ENCODE assay signal across 21 cellular contexts in genomic region chr18:46466236-46467160, GRCh38.
A peak's percentile ranks its signal among the peaks of the same experiment; 100 is the strongest.
DNase-seq lines count a peak whose midpoint lies in the region; TF ChIP-seq lines count a peak whose summit lies in the region.
"Had no signal": no experiment of that assay in that cellular context is flagged by ENCODE, and none has a peak within 500 bp of the region (broad histone marks: within the 10 kb centered on the region; RNA-seq: fewer than 3 reads in every experiment).

No MANE protein-coding gene starts in this region.

- no peaks in the 10 kb centered on the region for H3K36me3 ChIP-seq in H7 (replicated peaks; ENCODE audit: control insufficient read depth, insufficient read depth, low read length)
- no peaks in the 10 kb centered on the region for H3K36me3 ChIP-seq in iPS-15b (ENCODE audit: control insufficient read depth, insufficient read depth, low read length)
- H3K36me3 ChIP-seq in spleen: no peaks in the 10 kb centered on the region
- no peaks in the 10 kb centered on the region for H3K36me3 ChIP-seq in left ventricle myocardium inferior
- H3K36me3 ChIP-seq: gastroesophageal sphincter, right atrium auricular region, SJSA1, thyroid gland had no signal

- H3K4me1 ChIP-seq in iPS-15b (ENCODE audit: control insufficient read depth, insufficient read depth, low read length) (peaks cover 9% of the 10 kb centered on the region), spleen (peaks cover 0 to 8% (median 1%) of the 10 kb centered on the region in 6 donors), left ventricle myocardium inferior (peaks cover 5% of the 10 kb centered on the region)
- H3K4me1 ChIP-seq: right atrium auricular region, thyroid gland had no signal

- H3K4me3 ChIP-seq in H7 (ENCODE audit: insufficient read depth, low read depth, low read length): no peak overlapping the region
- no peak overlapping the region for H3K4me3 ChIP-seq in iPS-15b (ENCODE audit: low read depth, low read length)
- H3K4me3 ChIP-seq in spleen: no peak overlapping the region
- no peak overlapping the region for H3K4me3 ChIP-seq in left ventricle myocardium inferior
- H3K4me3 ChIP-seq: gastroesophageal sphincter, right atrium auricular region, SJSA1, thyroid gland had no signal

- H3K9me3 ChIP-seq in iPS-15b (ENCODE audit: control insufficient read depth, insufficient read depth, low read length) (no peaks in the 10 kb centered on the region), spleen (no peaks in the 10 kb centered on the region), left ventricle myocardium inferior (replicated peaks) (no peaks in the 10 kb centered on the region)
- H3K9me3 ChIP-seq: gastroesophageal sphincter, right atrium auricular region, SJSA1, thyroid gland had no signal

- peak overlapping the region; percentile 16 for H3K9ac ChIP-seq in iPS-15b (ENCODE audit: low read depth, low read length)

- WGBS in spleen, 5 donors: 60 to 73% (median 64%) methylated on average over 8 to 9 of the region's 9 CpGs

- H3K27ac ChIP-seq in spleen (no peak overlapping the region), left ventricle myocardium inferior (replicated peaks) (no peak overlapping the region)
- H3K27ac ChIP-seq: gastroesophageal sphincter, right atrium auricular region, SJSA1, thyroid gland had no signal

- no peak for TF ChIP-seq POLR2A in spleen (IDR thresholded peaks at IDR 0.05)

- TF ChIP-seq CTCF in spleen (IDR thresholded peaks at IDR 0.05 in 8 of 11, conservative IDR thresholded peaks at IDR 0.05 in 3 of 11) (no peak), left ventricle myocardium inferior (IDR thresholded peaks at IDR 0.05; ENCODE audit: borderline replicate concordance) (no peak)

- intact Hi-C loops in spleen (cut with DNase I; ENCODE audit: low total_unique reads) (no loop called here), left ventricle myocardium inferior (cut with micrococcal nuclease) (no loop called here)

- H3K27me3 ChIP-seq in H7 (ENCODE audit: control insufficient read depth, insufficient read depth, low read length) (no peaks in the 10 kb centered on the region; the same call in 1 of the 2 replicates), iPS-15b (ENCODE audit: control insufficient read depth, insufficient read depth, low read length) (no peaks in the 10 kb centered on the region), spleen (replicated peaks in 1 of 7) (no peaks in the 10 kb centered on the region), left ventricle myocardium inferior (ENCODE audit: low read depth) (no peaks in the 10 kb centered on the region)
- H3K27me3 ChIP-seq: gastroesophageal sphincter, right atrium auricular region, SJSA1, thyroid gland had no signal

- DNase-seq in H7: peak; percentile 60
- peak; percentile 17 for DNase-seq in NCI-H82 treated with DMSO at 0.1 percent for 48 hours (lab: John Stamatoyannopoulos, UW; ENCODE audit: unreplicated experiment)
- DNase-seq in spleen: peak; percentile 45
- no peak for DNase-seq in left ventricle myocardium inferior
- DNase-seq in NCI-H146 treated with DMSO at 0.1 percent for 48 hours (lab: John Stamatoyannopoulos, UW; ENCODE audit: unreplicated experiment): no peak
- no peak for DNase-seq in NCI-H1694 treated with DMSO at 0.1 percent for 48 hours (lab: John Stamatoyannopoulos, UW)
- DNase-seq: activated CD4-positive, CD25-positive, alpha-beta regulatory T cell; activated CD8-positive, alpha-beta T cell treated with anti-CD3 and anti-CD28 coated beads, Interleukin-2, amount 10 ng/mL, durations not matched to agents 7 days and 5 days; activated naive CD4-positive, alpha-beta T cell treated with anti-CD3 and anti-CD28 coated beads, Interleukin-2, amount 10 ng/mL, durations not matched to agents 7 days and 5 days; activated T-cell treated with anti-CD3 and anti-CD28 coated beads, Interleukin-2, amount 50 U/mL, for 48 hours; AML-193; COR-L47; cortex of kidney; NCI-H1417 treated with DMSO at 0.1 percent for 48 hours; occipital lobe; T-helper 2 cell; thyroid gland had no signal

Comparison
In these comparisons a context has a peak if more than half of its experiments do, and no peak if none do; other contexts are left out.
1. DNase-seq: peak in H7 (single experiment), NCI-H82 treated with DMSO at 0.1 percent for 48 hours (single experiment) and spleen (single experiment); none in left ventricle myocardium inferior (single experiment), NCI-H146 treated with DMSO at 0.1 percent for 48 hours (single experiment) and NCI-H1694 treated with DMSO at 0.1 percent for 48 hours (single experiment).